9 cellular contexts compared by ENCODE assay signal in genomic region chr9:126626117-126627022, GRCh38. TPM values are rescaled to one million over a fixed set of nuclear protein-coding genes. Genes with fewer than 3 reads are reported as not detected.
DNase-seq lines count a peak whose midpoint lies in the region; ATAC-seq and TF ChIP-seq lines count a peak whose summit lies in the region.
"Had no signal": no experiment of that assay in that cellular context is flagged by ENCODE, and none has a peak within 500 bp of the region (broad histone marks: within the 10 kb centered on the region; RNA-seq: fewer than 3 reads in every experiment).

No MANE protein-coding gene starts in this region.

- no peak for TF ChIP-seq EP300 in tibial nerve (IDR thresholded peaks at IDR 0.05)

- ATAC-seq in body of pancreas, result peak; percentile 31
- ATAC-seq in GM21390 (IDR thresholded peaks at IDR 0.05; ENCODE audit: unreplicated experiment), result no peak

- TF ChIP-seq POLR2A in body of pancreas (IDR thresholded peaks at IDR 0.05), result no peak
- TF ChIP-seq POLR2A in tibial nerve (IDR thresholded peaks at IDR 0.05), result no peak

- no peaks in the 10 kb centered on the region for H3K36me3 Mint-ChIP-seq in activated T-cell treated with anti-CD3 and anti-CD28 coated beads, Interleukin-2, amount 50 U/mL, for 24 hours (ENCODE audit: low read depth)
- H3K36me3 Mint-ChIP-seq in Caco-2 (ENCODE audit: insufficient read depth, unreplicated experiment), result peaks cover 6% of the 10 kb centered on the region

- H3K79me1 ChIP-seq in mesendoderm (ENCODE audit: low read length), result no peaks in the 10 kb centered on the region

- TF ChIP-seq CTCF in body of pancreas (IDR thresholded peaks at IDR 0.05), result no peak
- no peak for TF ChIP-seq CTCF in tibial nerve (IDR thresholded peaks at IDR 0.05)
- no peak for TF ChIP-seq CTCF in Caco-2 (IDR thresholded peaks at IDR 0.05; ENCODE audit: insufficient read depth in 1 of 2, low read depth in 1 of 2, low read length in 1 of 2, severe bottlenecking in 1 of 2, unreplicated experiment in 1 of 2)

- H3K9ac ChIP-seq in mesendoderm (ENCODE audit: low read length), result no peak overlapping the region

- peak overlapping the region; percentile 16 for H3K4me2 ChIP-seq in mesendoderm (ENCODE audit: low read length)

- no peak overlapping the region for H3K27ac ChIP-seq in body of pancreas
- H3K27ac ChIP-seq in mesendoderm (ENCODE audit: low read depth, low read length), result no peak overlapping the region
- H3K27ac ChIP-seq in tibial nerve, result no peak overlapping the region
- H3K27ac ChIP-seq in SJCRH30, result no peak overlapping the region

- BruUV-seq in Caco-2 (replicated peaks; lab: Mats Ljungman, UMichigan), result no TSS peak

- peaks cover 96% of the 10 kb centered on the region for H3K27me3 Mint-ChIP-seq in activated T-cell treated with anti-CD3 and anti-CD28 coated beads, Interleukin-2, amount 50 U/mL, for 24 hours
- H3K27me3 Mint-ChIP-seq in Caco-2 (ENCODE audit: insufficient read depth, unreplicated experiment), result no peaks in the 10 kb centered on the region

- peaks cover 13% of the 10 kb centered on the region for H3K4me1 Mint-ChIP-seq in activated T-cell treated with anti-CD3 and anti-CD28 coated beads, Interleukin-2, amount 50 U/mL, for 24 hours (ENCODE audit: low read depth)
- H3K4me1 Mint-ChIP-seq in Caco-2 (ENCODE audit: low read depth, unreplicated experiment), result peaks cover 6% of the 10 kb centered on the region

- POLR2A ChIA-PET in Caco-2 (lab: Charles Lee), result no interaction called here

- H3K4me3 ChIP-seq in body of pancreas (peak overlapping the region in 1 of 2 donors; percentile 10), mesendoderm (ENCODE audit: low read length) (no peak overlapping the region), tibial nerve (peak overlapping the region; percentile 7 to 49 (median 31)), Caco-2 (ENCODE audit: low read depth, low read length) (no peak overlapping the region), SJCRH30 (no peak overlapping the region)

- H3K4me3 Mint-ChIP-seq in activated T-cell treated with anti-CD3 and anti-CD28 coated beads, Interleukin-2, amount 50 U/mL, for 24 hours, result peak overlapping the region; percentile 35
- no peak overlapping the region for H3K4me3 Mint-ChIP-seq in Caco-2 (ENCODE audit: unreplicated experiment)

- no peak overlapping the region for H4K5ac ChIP-seq in mesendoderm (ENCODE audit: low read length)

- peaks cover 19% of the 10 kb centered on the region for H3K4me1 ChIP-seq in body of pancreas
- peaks cover 7% of the 10 kb centered on the region for H3K4me1 ChIP-seq in mesendoderm (ENCODE audit: control insufficient read depth, low read depth, low read length)
- H3K4me1 ChIP-seq in tibial nerve, result peaks cover 0 to 43% (median 13%) of the 10 kb centered on the region in 4 donors
- H3K4me1 ChIP-seq in Caco-2, result peaks cover 8% of the 10 kb centered on the region; the same call in 1 of the 2 replicates
- no peaks in the 10 kb centered on the region for H3K4me1 ChIP-seq in SJCRH30

- peaks cover 0 to 53% of the 10 kb centered on the region in 2 donors for H3K27me3 ChIP-seq in body of pancreas
- peaks cover 86% of the 10 kb centered on the region for H3K27me3 ChIP-seq in mesendoderm (ENCODE audit: insufficient read depth, low read length, poor library complexity)
- H3K27me3 ChIP-seq in tibial nerve, result peaks cover 2 to 100% of the 10 kb centered on the region in 2 donors
- H3K27me3 ChIP-seq in Caco-2 (replicated peaks; ENCODE audit: control insufficient read depth, insufficient read depth, low read length), result no peaks in the 10 kb centered on the region
- no peaks in the 10 kb centered on the region for H3K27me3 ChIP-seq in SJCRH30

- no peak overlapping the region for H3K18ac ChIP-seq in mesendoderm (ENCODE audit: low read length)

- no peaks in the 10 kb centered on the region for H3K9me3 Mint-ChIP-seq in activated T-cell treated with anti-CD3 and anti-CD28 coated beads, Interleukin-2, amount 50 U/mL, for 24 hours
- no peaks in the 10 kb centered on the region for H3K9me3 Mint-ChIP-seq in Caco-2 (ENCODE audit: unreplicated experiment)

- no peak overlapping the region for H4K8ac ChIP-seq in mesendoderm (ENCODE audit: low read depth, low read length)

- H2BK15ac ChIP-seq in mesendoderm (replicated peaks; ENCODE audit: low read depth), result no peak overlapping the region

- H2BK5ac ChIP-seq in mesendoderm (ENCODE audit: low read length), result no peak overlapping the region

- H2BK120ac ChIP-seq in mesendoderm (ENCODE audit: low read depth, low read length), result no peak overlapping the region

- no peak overlapping the region for H3K4ac ChIP-seq in mesendoderm (ENCODE audit: low read depth, low read length)

- H3K79me2 ChIP-seq in mesendoderm (ENCODE audit: control insufficient read depth, insufficient read depth, low read length), result no peaks in the 10 kb centered on the region

- no peak overlapping the region for H3K56ac ChIP-seq in mesendoderm (ENCODE audit: low read length)

- no peak for DNase-seq in activated T-cell treated with anti-CD3 and anti-CD28 coated beads, Interleukin-2, amount 50 U/mL, for 24 hours
- DNase-seq in activated T-cell treated with anti-CD3 and anti-CD28 coated beads, Interleukin-2, amount 50 U/mL, for 1 hour, result no peak
- DNase-seq in body of pancreas (no peak), mesendoderm (peak; percentile 74), tibial nerve (ENCODE audit: low spot score in 2 of 2) (no peak), Caco-2 (no peak), SJCRH30 (no peak)
- DNase-seq: COR-L47 had no signal

- no peak overlapping the region for H3K23ac ChIP-seq in mesendoderm (ENCODE audit: low read length)

- H3K27ac Mint-ChIP-seq in activated T-cell treated with anti-CD3 and anti-CD28 coated beads, Interleukin-2, amount 50 U/mL, for 24 hours, result no peak overlapping the region
- no peak overlapping the region for H3K27ac Mint-ChIP-seq in Caco-2 (ENCODE audit: unreplicated experiment)

- H3K36me3 ChIP-seq in body of pancreas (replicated peaks in 1 of 2; ENCODE audit: insufficient read depth in 1 of 2, low read depth in 2 of 2) (no peaks in the 10 kb centered on the region), mesendoderm (ENCODE audit: control insufficient read depth, insufficient read depth, low read length) (no peaks in the 10 kb centered on the region), tibial nerve (no peaks in the 10 kb centered on the region), Caco-2 (ENCODE audit: control insufficient read depth, insufficient read depth, low read length) (no peaks in the 10 kb centered on the region), SJCRH30 (no peaks in the 10 kb centered on the region)

- CTCF ChIA-PET in Caco-2 (lab: Charles Lee), result no interaction called here

- H3K9me3 ChIP-seq in body of pancreas (no peaks in the 10 kb centered on the region), tibial nerve (no peaks in the 10 kb centered on the region), Caco-2 (no peaks in the 10 kb centered on the region), SJCRH30 (replicated peaks) (no peaks in the 10 kb centered on the region)

- WGBS in body of pancreas, 2 donors, result 8 to 25% methylated on average over 60 to 61 of the region's 63 CpGs
- no CpG with 5 or more reads among the region's 63 CpGs for WGBS in mesendoderm (ENCODE audit: extremely low coverage, insufficient coverage, low lambda C conversion rate)
- WGBS in tibial nerve, 2 donors, result 11 to 15% methylated on average over 55 to 59 of the region's 63 CpGs

- intact Hi-C loops in body of pancreas (cut with DNase I) (no loop called here), Caco-2 (cut with micrococcal nuclease; ENCODE audit: unreplicated experiment) (no loop called here)

- no peak overlapping the region for H2AK5ac ChIP-seq in mesendoderm (ENCODE audit: low read length)

RNA-seq across cellular contexts. Expression of gene LMX1B, which starts 12.6 kb away (rescaled TPM):
- total RNA-seq in body of pancreas (under 1 TPM in 1 of 2 donors, not detected in 1; 0.26 TPM), tibial nerve (1 to 10 TPM in 1 of 4 donors, under 1 TPM in 2, not detected in 1; 0.60 to 1.5 (median 0.78) TPM), Caco-2 (2022) (15.5 and 17.0 TPM in 2 replicates)
- 0.53 TPM for polyA plus RNA-seq in mesendoderm (2013, experiment 1 of 2)
- polyA plus RNA-seq in mesendoderm (2013, experiment 2 of 2), result 0.45 TPM
- total RNA-seq in SJCRH30 (2014; rRNA removed; shearing (Covaris generic)), result 10.3 and 12.2 TPM in 2 replicates

Comparison
In these comparisons a context has a peak if more than half of its experiments do, and no peak if none do; other contexts are left out.
1. H3K4me3 ChIP-seq: peak in tibial nerve (4 of 4); none in mesendoderm (single experiment), Caco-2 (single experiment) and SJCRH30 (single experiment).